Comparison of ENCODE assay signal across 1 cellular context in the genomic region with DNA sequence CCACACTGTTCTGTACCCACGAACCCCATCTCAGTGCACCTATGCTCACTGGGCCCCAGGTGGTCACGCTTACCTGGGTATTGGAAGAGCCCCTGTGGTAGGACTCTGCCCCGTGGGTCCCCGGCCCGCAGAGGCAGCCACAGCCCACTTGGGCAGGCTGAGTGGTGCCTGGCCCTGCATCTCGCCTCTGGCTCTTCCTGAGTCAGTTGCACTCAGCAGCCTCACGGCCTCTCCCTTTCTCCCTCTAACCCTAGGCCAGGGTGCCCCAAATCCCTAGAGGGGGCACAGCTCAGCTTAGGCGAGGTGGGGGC.
TF ChIP-seq lines count a peak whose summit lies in the region.

No MANE protein-coding gene starts in this region.

TF ChIP-seq in IMR-90, 13 proteins besides CTCF, POLR2A, EP300 and RAD21:
- TF ChIP-seq BHLHE40 (IDR thresholded peaks at IDR 0.05; ENCODE audit: low read depth, low read length), result no peak
- no peak for TF ChIP-seq FOS (IDR thresholded peaks at IDR 0.05; ENCODE audit: low read depth, low read length)
- TF ChIP-seq MXI1 (IDR thresholded peaks at IDR 0.05; ENCODE audit: borderline replicate concordance, low read depth, low read length), result no peak
- no peak for TF ChIP-seq MAZ (IDR thresholded peaks at IDR 0.05; ENCODE audit: borderline replicate concordance, low read depth, low read length)
- no peak for TF ChIP-seq SMC3 (IDR thresholded peaks at IDR 0.05; ENCODE audit: low read depth, low read length)
- no peak for TF ChIP-seq MAFK (IDR thresholded peaks at IDR 0.05; ENCODE audit: low read depth, low read length)
TF ChIP-seq in IMR-90: peak in this region for 0.
